ENCODE assay signal across 8 cellular contexts in genomic region chr5:181259283-181259682, GRCh38. TPM values are rescaled to one million over a fixed set of nuclear protein-coding genes. Genes with fewer than 3 reads are reported as not detected.
A peak's percentile ranks its signal among the peaks of the same experiment; 100 is the strongest.
DNase-seq lines count a peak whose midpoint lies in the region; ATAC-seq, FAIRE-seq and TF ChIP-seq lines count a peak whose summit lies in the region.

No MANE protein-coding gene starts in this region.

- H3K4me1 Mint-ChIP-seq in brain, result peaks cover 79% of the 10 kb centered on the region

- peaks cover 5 to 72% (median 57%) of the 10 kb centered on the region in 12 donors for H3K4me1 ChIP-seq in heart left ventricle
- H3K4me1 ChIP-seq in mesodermal cell (ENCODE audit: control insufficient read depth, insufficient read depth, low read length, poor library complexity, severe bottlenecking), result peaks cover 9% of the 10 kb centered on the region
- H3K4me1 ChIP-seq in uterus, result peaks cover 11% of the 10 kb centered on the region in 2 donors

- intact Hi-C loops in heart left ventricle (cut with DNase I) (no loop called here), left cardiac atrium (cut with DNase I) (no loop called here), uterus (cut with DNase I; ENCODE audit: low total_unique reads) (no loop called here)

- peak overlapping the region; percentile 95 to 100 (median 97) for H3K4me3 Mint-ChIP-seq in brain

- WGBS in heart left ventricle, 4 donors, result 8 to 24% (median 17%) methylated on average over 2 of the region's 2 CpGs
- 33 to 100% methylated on average over 1 of the region's 2 CpGs for WGBS in mesodermal cell (ENCODE audit: insufficient coverage in 2 of 2), 2 experiments

- peaks cover 0 to 2% (median 0%) of the 10 kb centered on the region in 5 experiments for H3K9me3 Mint-ChIP-seq in brain

- TF ChIP-seq CTCF in heart left ventricle (IDR thresholded peaks at IDR 0.05) (no peak), brain (conservative IDR thresholded peaks at IDR 0.05) (no peak), uterus (IDR thresholded peaks at IDR 0.05) (no peak)

- peak overlapping the region in 4 of 5 experiments; percentile 47 to 99 (median 98) for H3K27ac Mint-ChIP-seq in brain

- ATAC-seq in heart left ventricle, result no peak
- ATAC-seq in left cardiac atrium, result no peak

- H3K36me3 ChIP-seq in heart left ventricle (peaks cover 0 to 43% (median 35%) of the 10 kb centered on the region in 9 donors), mesodermal cell (ENCODE audit: control insufficient read depth, insufficient read depth, low read length) (peaks cover 53% of the 10 kb centered on the region), uterus (no peaks in the 10 kb centered on the region)

- peaks cover 8% of the 10 kb centered on the region for H3K27me3 Mint-ChIP-seq in brain

- no peak for TF ChIP-seq POLR2A in heart left ventricle (IDR thresholded peaks at IDR 0.05)
- TF ChIP-seq POLR2A in uterus (IDR thresholded peaks at IDR 0.05), result no peak

- H3K4me3 ChIP-seq in heart left ventricle, result peak overlapping the region; percentile 69 to 100 (median 93)
- H3K4me3 ChIP-seq in mesodermal cell (ENCODE audit: extremely low read depth, insufficient read depth, low read length, poor library complexity, severe bottlenecking), result peak overlapping the region; percentile 92
- peak overlapping the region; percentile 60 to 80 for H3K4me3 ChIP-seq in uterus

- no peaks in the 10 kb centered on the region for H3K9me3 ChIP-seq in heart left ventricle
- no peaks in the 10 kb centered on the region for H3K9me3 ChIP-seq in mesodermal cell (ENCODE audit: control insufficient read depth, low read length)
- H3K9me3 ChIP-seq in uterus, result no peaks in the 10 kb centered on the region

- H3K27ac ChIP-seq in heart left ventricle (peak overlapping the region in 4 of 12 donors; percentile 97 to 100 (median 98)), mesodermal cell (ENCODE audit: low read depth, low read length, severe bottlenecking) (no peak overlapping the region), uterus (peak overlapping the region; percentile 86 to 95)

- no peak for DNase-seq in heart left ventricle
- no peak for DNase-seq in left cardiac atrium
- no peak for DNase-seq in uterus
- DNase-seq in activated CD4-positive, alpha-beta T cell treated with anti-CD3 and anti-CD28 coated beads for 48 hours, result no peak
- DNase-seq in frontal cortex (ENCODE audit: low spot score in 2 of 2), result no peak
- DNase-seq in MV-4-11 (lab: John Stamatoyannopoulos, UW), result no peak

- H3K36me3 Mint-ChIP-seq in brain, result peaks cover 48% of the 10 kb centered on the region

- H3K27me3 ChIP-seq in heart left ventricle, result no peaks in the 10 kb centered on the region
- H3K27me3 ChIP-seq in uterus, result no peaks in the 10 kb centered on the region

- FAIRE-seq in frontal cortex (lab: Jason Lieb, UNC), result no peak

RNA-seq across cellular contexts. Expression of gene TRIM52, which starts 1.7 kb away (rescaled TPM):
- total RNA-seq in heart left ventricle (10 to 100 TPM in 1 of 9 donors, 1 to 10 TPM in 8; 5.6 to 12.8 (median 7.6) TPM), left cardiac atrium (10 to 100 TPM in 1 of 2 donors, 1 to 10 TPM in 1; 9.8 to 10.1 TPM), uterus (10 to 100 TPM in 2 of 4 donors, 1 to 10 TPM in 2; 1.2 to 22.1 (median 13.9) TPM), frontal cortex (9.8 TPM)
- polyA plus RNA-seq in heart left ventricle (10 to 100 TPM in 1 of 2 donors, 1 to 10 TPM in 1; 5.9 to 10.3 TPM), brain (ENCODE audit: insufficient read depth, low read depth, low replicate concordance) (3.1 TPM)
- 3.9 TPM for polyA plus RNA-seq in mesodermal cell (2013, experiment 1 of 2)
- polyA plus RNA-seq in mesodermal cell (2013, experiment 2 of 2), result 3.8 TPM

RNA-seq across cellular contexts. Expression of gene RACK1, which starts 15.6 kb away (rescaled TPM):
- 1,000 to 10,000 TPM in 2 of 9 donors, 100 to 1,000 TPM in 7; 560 to 1,237 (median 771) TPM for total RNA-seq in heart left ventricle
- polyA plus RNA-seq in heart left ventricle, result 1,000 to 10,000 TPM in 1 of 2 donors, 100 to 1,000 TPM in 1; 876 to 2,287 TPM
- 100 to 1,000 TPM; 713 to 792 TPM for total RNA-seq in left cardiac atrium
- 2,812 TPM for polyA plus RNA-seq in brain (ENCODE audit: insufficient read depth, low read depth, low replicate concordance)
- polyA plus RNA-seq in mesodermal cell (2013, experiment 1 of 2), result 2,439 TPM
- 2,115 TPM for polyA plus RNA-seq in mesodermal cell (2013, experiment 2 of 2)
- 1,000 to 10,000 TPM; 1,656 to 5,035 (median 2,557) TPM for total RNA-seq in uterus
- 3,351 TPM for total RNA-seq in frontal cortex

RNA-seq across cellular contexts. Expression of gene TRIM41, which starts 36.2 kb away (rescaled TPM):
- total RNA-seq in heart left ventricle, result 10 to 100 TPM; 12.3 to 27.3 (median 23.9) TPM
- polyA plus RNA-seq in heart left ventricle, result 10 to 100 TPM; 20.2 TPM
- total RNA-seq in left cardiac atrium, result 10 to 100 TPM; 17.1 to 19.1 TPM
- polyA plus RNA-seq in brain (ENCODE audit: insufficient read depth, low read depth, low replicate concordance), result 33.0 TPM
- 16.0 TPM for polyA plus RNA-seq in mesodermal cell (2013, experiment 1 of 2)
- 16.1 TPM for polyA plus RNA-seq in mesodermal cell (2013, experiment 2 of 2)
- total RNA-seq in uterus, result 10 to 100 TPM in 2 of 4 donors, 1 to 10 TPM in 2; 4.7 to 18.8 (median 12.2) TPM
- 12.2 TPM for total RNA-seq in frontal cortex

RNA-seq across cellular contexts. Expression of gene TRIM7, which starts 54.3 kb away (rescaled TPM):
- total RNA-seq in heart left ventricle (10 to 100 TPM in 1 of 9 donors, 1 to 10 TPM in 8; 3.7 to 10.2 (median 6.7) TPM), left cardiac atrium (1 to 10 TPM; 5.9 to 9.0 TPM), uterus (1 to 10 TPM; 1.2 to 7.7 (median 1.6) TPM), frontal cortex (2.0 TPM)
- polyA plus RNA-seq in heart left ventricle (10 to 100 TPM in 1 of 2 donors, 1 to 10 TPM in 1; 3.6 to 11.0 TPM), brain (ENCODE audit: insufficient read depth, low read depth, low replicate concordance) (0.22 TPM)
- polyA plus RNA-seq in mesodermal cell (2013, experiment 1 of 2), result 0.37 TPM
- polyA plus RNA-seq in mesodermal cell (2013, experiment 2 of 2), result not detected
